In the genomic region with DNA sequence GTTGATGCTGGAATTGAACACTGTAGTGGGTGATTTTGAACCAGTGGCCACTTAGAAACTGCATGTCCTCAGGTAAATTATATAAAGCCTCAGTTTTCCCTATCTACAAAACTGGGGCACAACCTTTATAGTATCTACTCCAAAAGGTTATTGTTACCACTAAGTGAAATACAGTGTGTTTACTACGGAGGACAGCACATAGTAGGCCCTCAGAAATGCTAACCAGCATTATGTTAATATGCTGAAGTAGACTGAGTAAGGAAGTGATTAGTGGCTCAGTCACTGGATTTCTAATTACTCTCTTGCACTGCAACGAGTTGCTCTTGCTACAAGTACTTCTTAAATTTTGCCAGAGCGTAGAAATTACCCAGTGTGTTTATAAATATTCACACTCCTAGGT, we compare ENCODE assay signal across 19 cellular contexts.
DNase-seq lines count a peak whose midpoint lies in the region; ATAC-seq, FAIRE-seq and TF ChIP-seq lines count a peak whose summit lies in the region.
"Had no signal": no experiment of that assay in that cellular context is flagged by ENCODE, and none has a peak within 500 bp of the region (broad histone marks: within the 10 kb centered on the region; RNA-seq: fewer than 3 reads in every experiment).

No MANE protein-coding gene starts in this region.

- H3K27ac Mint-ChIP-seq in WTC11: 0 out of 2 replicates have a peak overlapping the region, but pooled peaks have one; percentile 8

- POLR2A ChIA-PET in HepG2 (lab: Yijun Ruan, JAX) (no interaction called here), WTC11 (lab: Charles Lee) (no interaction called here)

- intact Hi-C loops in HepG2 (cut with micrococcal nuclease; ENCODE audit: unreplicated experiment): no loop called here
- intact Hi-C loops in right lobe of liver (cut with DNase I): no loop called here

- TF ChIP-seq EP300 in HepG2 (IDR thresholded peaks at IDR 0.05; ENCODE audit: low read depth in 2 of 2, low read length in 2 of 2) (no peak), HepG2 (CRISPR knock-in tag; IDR thresholded peaks at IDR 0.05; ENCODE audit: borderline replicate concordance) (no peak)

- H3K23ac ChIP-seq in mesenchymal stem cell (ENCODE audit: low read length in 2 of 2): no peak overlapping the region

- ATAC-seq in HepG2: no peak
- ATAC-seq in right lobe of liver: no peak
- ATAC-seq in WTC11: no peak
- ATAC-seq in HG02763 (IDR thresholded peaks at IDR 0.05; ENCODE audit: unreplicated experiment): no peak
- ATAC-seq in HG03521 (IDR thresholded peaks at IDR 0.05; ENCODE audit: unreplicated experiment): no peak

- H3K4me1 ChIP-seq in HepG2 (ENCODE audit: insufficient read depth, low read length) (no peaks in the 10 kb centered on the region), right lobe of liver (no peaks in the 10 kb centered on the region), mesenchymal stem cell (ENCODE audit: control insufficient read depth, insufficient read depth, low read depth, low read length) (peaks cover 21% of the 10 kb centered on the region), right atrium auricular region (no peaks in the 10 kb centered on the region)
- H3K4me1 ChIP-seq: Caco-2 had no signal

- peaks cover 5% of the 10 kb centered on the region for H3K79me1 ChIP-seq in mesenchymal stem cell (replicated peaks; ENCODE audit: low read length, poor library complexity, severe bottlenecking)

- FAIRE-seq in HepG2 (lab: Jason Lieb, UNC): no peak
- FAIRE-seq: GM12892, GM18507, H1, HTR-8/SVneo had no signal

- CTCF ChIA-PET in HepG2 (lab: Yijun Ruan, JAX; ENCODE audit: low intra/inter-chr PET ratio, low total read pairs) (no interaction called here), WTC11 (lab: Charles Lee) (no interaction called here)

- no peak overlapping the region for H3K4me3 Mint-ChIP-seq in WTC11
- H3K4me3 Mint-ChIP-seq: H9 had no signal

- no peak overlapping the region for H3K4me3 ChIP-seq in HepG2 (replicated peaks in 1 of 3; ENCODE audit: insufficient read depth in 1 of 3, low read depth in 2 of 3, low read length in 3 of 3)
- no peak overlapping the region for H3K4me3 ChIP-seq in right lobe of liver
- no peak overlapping the region for H3K4me3 ChIP-seq in mesenchymal stem cell (ENCODE audit: insufficient read depth in 1 of 2, low read depth in 1 of 2, low read length in 2 of 2)
- no peak overlapping the region for H3K4me3 ChIP-seq in right atrium auricular region
- H3K4me3 ChIP-seq: BLaER1 treated with 17β-estradiol and CSF1 and Interleukin-3, amounts not matched to agents 10 nM and 100 nM had no signal

- TF ChIP-seq POLR2A in HepG2 (IDR thresholded peaks at IDR 0.05; ENCODE audit: insufficient read depth in 1 of 2, low read depth in 2 of 2, low read length in 2 of 2) (no peak), right lobe of liver (IDR thresholded peaks at IDR 0.05) (no peak)

- no peak overlapping the region for H3K27ac ChIP-seq in HepG2 (ENCODE audit: extremely low read length, insufficient read depth, low read length)
- H3K27ac ChIP-seq in right lobe of liver: no peak overlapping the region
- peak overlapping the region; percentile 95 for H3K27ac ChIP-seq in mesenchymal stem cell (ENCODE audit: low read length, poor library complexity, severe bottlenecking)
- H3K27ac ChIP-seq in right atrium auricular region: no peak overlapping the region
- H3K27ac ChIP-seq: BLaER1 treated with 17β-estradiol and CSF1 and Interleukin-3, amounts not matched to agents 10 nM and 100 nM; KMS-11 had no signal

- H3K9me3 ChIP-seq in HepG2 (ENCODE audit: low read length): no peaks in the 10 kb centered on the region
- no peaks in the 10 kb centered on the region for H3K9me3 ChIP-seq in right lobe of liver
- no peaks in the 10 kb centered on the region for H3K9me3 ChIP-seq in mesenchymal stem cell (ENCODE audit: control insufficient read depth, low read length)
- no peaks in the 10 kb centered on the region for H3K9me3 ChIP-seq in right atrium auricular region
- H3K9me3 ChIP-seq: BLaER1 treated with 17β-estradiol and CSF1 and Interleukin-3, amounts not matched to agents 10 nM and 100 nM; Caco-2 had no signal

- H2BK15ac ChIP-seq in mesenchymal stem cell (ENCODE audit: low read depth, poor library complexity, severe bottlenecking): no peak overlapping the region

- no peaks in the 10 kb centered on the region for H3K9me3 Mint-ChIP-seq in WTC11
- H3K9me3 Mint-ChIP-seq: H9 had no signal

- H2AFZ ChIP-seq in HepG2 (ENCODE audit: low read length): no peak overlapping the region
- H2AFZ ChIP-seq in mesenchymal stem cell (ENCODE audit: low read depth, low read length): no peak overlapping the region

- no peak overlapping the region for H2BK12ac ChIP-seq in mesenchymal stem cell (ENCODE audit: low read length in 2 of 2)

- no TSS peak for BruUV-seq in HepG2 (replicated peaks; lab: Mats Ljungman, UMichigan)

- TF ChIP-seq CTCF in HepG2 (CRISPR knock-in tag; IDR thresholded peaks at IDR 0.05): no peak
- no peak for TF ChIP-seq CTCF in right lobe of liver (IDR thresholded peaks at IDR 0.05)
- TF ChIP-seq CTCF in WTC11 (IDR thresholded peaks at IDR 0.05): no peak
- TF ChIP-seq CTCF in right atrium auricular region (IDR thresholded peaks at IDR 0.05): no peak

- no peak overlapping the region for H3K14ac ChIP-seq in mesenchymal stem cell (ENCODE audit: low read length in 2 of 2)

- peak overlapping the region; percentile 95 for H2AK5ac ChIP-seq in mesenchymal stem cell (ENCODE audit: low read length, severe bottlenecking)

- H4K8ac ChIP-seq in mesenchymal stem cell (ENCODE audit: low read length): no peak overlapping the region

- H2BK5ac ChIP-seq in mesenchymal stem cell (ENCODE audit: low read depth, low read length, poor library complexity, severe bottlenecking): peak overlapping the region; percentile 24

- 95% methylated on average over 3 of the region's 3 CpGs for WGBS in HepG2 (ENCODE audit: low lambda C conversion rate)
- WGBS in right lobe of liver (ENCODE audit: insufficient coverage, low coverage, low lambda C conversion rate, missing lambda C conversion rate): 84% methylated on average over 3 of the region's 3 CpGs
- 88% methylated on average over 1 of the region's 3 CpGs for WGBS in mesenchymal stem cell

- H3K36me3 ChIP-seq in HepG2 (replicated peaks in 1 of 2; ENCODE audit: control insufficient read depth in 1 of 2, insufficient read depth in 2 of 2, low read length in 2 of 2) (peaks cover 2 to 3% of the 10 kb centered on the region in 2 experiments; a peak in 2 of 5 replicates), right lobe of liver (no peaks in the 10 kb centered on the region), mesenchymal stem cell (ENCODE audit: control insufficient read depth in 1 of 2, insufficient read depth in 2 of 2, low read depth in 1 of 2, low read length in 2 of 2) (peaks cover 4 to 6% of the 10 kb centered on the region in 2 experiments), right atrium auricular region (no peaks in the 10 kb centered on the region)

- peaks cover 44% of the 10 kb centered on the region for H3K4me1 Mint-ChIP-seq in WTC11

- no peaks in the 10 kb centered on the region for H3K36me3 Mint-ChIP-seq in WTC11

- H4K91ac ChIP-seq in mesenchymal stem cell (ENCODE audit: low read length): no peak overlapping the region

- H3K79me2 ChIP-seq in HepG2 (ENCODE audit: insufficient read depth, low read length): no peaks in the 10 kb centered on the region

- H3K4ac ChIP-seq in mesenchymal stem cell (ENCODE audit: low read depth in 1 of 2, low read length in 2 of 2): no peak overlapping the region

- H3K27me3 ChIP-seq in HepG2 (ENCODE audit: control insufficient read depth in 1 of 2, insufficient read depth in 2 of 2, low read length in 2 of 2) (no peaks in the 10 kb centered on the region), right lobe of liver (no peaks in the 10 kb centered on the region), mesenchymal stem cell (ENCODE audit: control insufficient read depth in 1 of 2, insufficient read depth in 1 of 2, low read length in 2 of 2) (no peaks in the 10 kb centered on the region), right atrium auricular region (no peaks in the 10 kb centered on the region)
- H3K27me3 ChIP-seq: BLaER1 treated with 17β-estradiol and CSF1 and Interleukin-3, amounts not matched to agents 10 nM and 100 nM had no signal

- in situ Hi-C loops in HepG2 (cut with HindIII; ENCODE audit: extremely low pct_ligation_motif_present, low pct_unique_long_range_greater_than_20kb): no loop called here

- DNase-seq in HepG2 (ENCODE audit: low spot score) (no peak), right lobe of liver (no peak), WTC11 (ENCODE audit: low spot score) (no peak), mesenchymal stem cell (no peak), right atrium auricular region (ENCODE audit: low spot score) (no peak)
- DNase-seq: 8988T, Caco-2, DMS153, DMS79, GDM1, H9 had no signal

- H4K20me1 ChIP-seq in HepG2 (ENCODE audit: insufficient read depth, low read length): no peaks in the 10 kb centered on the region; the same call in 1 of the 2 replicates

- TF ChIP-seq RAD21 in HepG2 (CRISPR knock-in tag; IDR thresholded peaks at IDR 0.05): no peak

- no peak overlapping the region for H2BK120ac ChIP-seq in mesenchymal stem cell (ENCODE audit: low read depth, low read length)

- no peak overlapping the region for H3K9ac ChIP-seq in HepG2 (ENCODE audit: insufficient read depth, low read depth, low read length)
- no peak overlapping the region for H3K9ac ChIP-seq in mesenchymal stem cell (ENCODE audit: low read length)
- H3K9ac ChIP-seq: BLaER1 treated with 17β-estradiol and CSF1 and Interleukin-3, amounts not matched to agents 10 nM and 100 nM; KMS-11 had no signal

- no peaks in the 10 kb centered on the region for H3K27me3 Mint-ChIP-seq in WTC11 (ENCODE audit: low read depth)

- H3K18ac ChIP-seq in mesenchymal stem cell (ENCODE audit: low read depth in 1 of 2, low read length in 2 of 2): no peak overlapping the region

- H3K4me2 ChIP-seq in HepG2 (ENCODE audit: low read depth, low read length) (no peak overlapping the region), mesenchymal stem cell (ENCODE audit: low read length, poor library complexity, severe bottlenecking) (no peak overlapping the region)
- H3K4me2 ChIP-seq: BLaER1 treated with 17β-estradiol and CSF1 and Interleukin-3, amounts not matched to agents 10 nM and 100 nM; KMS-11 had no signal

TF ChIP-seq in HepG2, 621 proteins besides CTCF, POLR2A, EP300 and RAD21 (continues in another document):
- TF ChIP-seq ZKSCAN1 (IDR thresholded peaks at IDR 0.05; ENCODE audit: low read length): peak; percentile 57; the same call in 1 of the 2 replicates

TF ChIP-seq in WTC11, 78 proteins besides CTCF, POLR2A, EP300 and RAD21 (continues in another document):
- no peak for TF ChIP-seq IRF1 (CRISPR knock-in tag; IDR thresholded peaks at IDR 0.05)
